In the genomic region with DNA sequence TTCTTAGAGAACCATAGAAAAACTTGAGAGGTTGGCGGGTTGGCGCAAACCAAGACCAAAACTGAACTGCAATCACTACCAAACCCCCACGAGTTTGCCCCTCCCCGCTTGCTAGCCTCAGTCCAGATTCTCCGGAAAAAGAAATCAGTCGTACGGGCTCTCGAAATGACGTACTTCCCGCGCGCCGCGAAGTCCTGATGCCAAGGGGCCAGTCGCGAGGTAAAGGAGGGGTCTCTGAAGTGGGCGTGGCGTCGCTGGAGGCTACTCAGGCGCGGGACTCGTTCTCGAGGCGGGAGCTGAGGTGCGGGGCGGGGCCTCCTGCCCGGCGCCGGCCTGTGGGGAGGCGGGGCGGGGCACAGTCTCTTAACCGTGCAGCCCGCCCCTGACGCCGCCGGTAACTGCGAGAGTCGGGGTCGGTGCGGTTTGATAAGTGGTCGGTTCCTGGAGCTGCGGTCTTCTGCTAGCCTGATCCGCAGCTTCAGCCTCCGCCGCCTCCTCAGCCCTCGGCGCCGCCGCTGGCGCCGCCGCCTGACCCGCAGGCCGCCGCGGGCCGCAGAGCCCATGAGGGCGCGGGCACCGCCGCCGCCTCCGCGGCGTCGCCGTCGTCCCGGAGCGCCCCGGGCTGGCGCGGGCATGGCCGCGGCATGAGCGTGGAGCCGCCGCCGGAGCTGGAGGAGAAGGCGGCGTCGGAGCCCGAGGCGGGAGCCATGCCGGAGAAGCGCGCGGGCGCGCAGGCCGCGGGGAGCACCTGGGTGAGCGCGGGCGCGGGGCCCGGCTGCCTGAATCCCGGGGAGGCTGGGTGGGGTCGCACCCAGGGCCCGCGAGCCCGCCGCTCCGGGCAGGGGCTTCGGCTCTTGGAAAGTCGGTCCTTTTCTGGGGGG, we compare ENCODE assay signal across 8 cellular contexts. TPM values are rescaled to one million over a fixed set of nuclear protein-coding genes. Genes with fewer than 3 reads are reported as not detected.
A peak's percentile ranks its signal among the peaks of the same experiment; 100 is the strongest.
DNase-seq lines count a peak whose midpoint lies in the region; ATAC-seq and TF ChIP-seq lines count a peak whose summit lies in the region.
"Not testable (repeated sequence)": the region's sequence is repeated elsewhere in the genome, so short reads cannot be mapped to it uniquely, and the experiment has no call there.

No MANE protein-coding gene starts in this region.

- not testable (repeated sequence) for TF ChIP-seq CTCF in C4-2B (conservative IDR thresholded peaks at IDR 0.05); coronary artery (IDR thresholded peaks at IDR 0.05)

- ATAC-seq in GM19351 (IDR thresholded peaks at IDR 0.05; ENCODE audit: unreplicated experiment) (peak; percentile 85), HG03469 (IDR thresholded peaks at IDR 0.05; ENCODE audit: unreplicated experiment) (peak; percentile 69), left colon (peak; percentile 97)

- peak overlapping the region; percentile 73 for H3K27ac ChIP-seq in C4-2B
- H3K27ac ChIP-seq in coronary artery = peak overlapping the region; percentile 60 to 86

- peak overlapping the region; percentile 80 for H3K4me3 ChIP-seq in coronary artery

- intact Hi-C loops in left colon (cut with DNase I, micrococcal nuclease) = not testable (repeated sequence)

- DNase-seq in NCI-H524 treated with DMSO at 0.1 percent for 48 hours (lab: John Stamatoyannopoulos, UW) (peak; percentile 93), coronary artery (ENCODE audit: low spot score) (peak; percentile 93), left colon (peak; percentile 91 to 94)
- peak; percentile 86 to 88 for DNase-seq in activated CD4-positive, alpha-beta T cell treated with anti-CD3 and anti-CD28 coated beads for 4 hours
- peak; percentile 76 to 87 for DNase-seq in stimulated activated CD4-positive, alpha-beta T cell treated with anti-CD3 and anti-CD28 coated beads, Interleukin-1b, Interleukin-23, amount 100 ng/mL, for 4 hours (ENCODE audit: low read depth in 2 of 2)

RNA-seq across cellular contexts. Expression of a gene that starts 46.0 kb away (rescaled TPM):
- total RNA-seq in left colon = not detected

Comparison
In these comparisons a context has a peak if more than half of its experiments do, and no peak if none do; other contexts are left out.
1. Peak in every context shown above with its lines: DNase-seq, ATAC-seq, H3K4me3 ChIP-seq and H3K27ac ChIP-seq.